In the genomic region with DNA sequence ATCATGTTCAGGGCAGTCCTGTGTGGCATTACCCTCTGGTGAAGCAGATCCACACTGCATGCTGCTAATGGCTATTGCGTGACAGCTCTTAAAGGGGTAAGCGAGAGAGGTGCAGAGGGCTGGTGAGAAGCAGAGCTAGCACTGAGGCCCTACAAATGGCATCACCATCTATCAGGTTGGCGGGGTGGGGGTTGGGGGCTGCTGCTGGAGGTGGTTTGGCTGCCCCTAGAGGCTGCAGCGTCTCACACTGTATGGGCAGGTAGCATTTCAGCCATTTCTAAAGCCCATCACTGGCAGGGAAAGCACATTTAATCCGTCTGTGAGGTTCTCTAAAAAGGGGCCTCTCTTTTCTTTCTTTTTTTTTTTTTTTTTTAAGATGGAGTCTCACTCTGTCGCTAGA, we compare ENCODE assay signal across 10 cellular contexts. TPM values are rescaled to one million over a fixed set of nuclear protein-coding genes. Genes with fewer than 3 reads are reported as not detected.
DNase-seq lines count a peak whose midpoint lies in the region; ATAC-seq, FAIRE-seq and TF ChIP-seq lines count a peak whose summit lies in the region.
"Had no signal": no experiment of that assay in that cellular context is flagged by ENCODE, and none has a peak within 500 bp of the region (broad histone marks: within the 10 kb centered on the region; RNA-seq: fewer than 3 reads in every experiment).

No MANE protein-coding gene starts in this region.

- ATAC-seq in HepG2: peak; percentile 60
- no peak for ATAC-seq in right lobe of liver
- ATAC-seq in GM12878: peak; percentile 52
- ATAC-seq in HG03139 (IDR thresholded peaks at IDR 0.05; ENCODE audit: unreplicated experiment): no peak
- no peak for ATAC-seq in HG03175 (IDR thresholded peaks at IDR 0.05; ENCODE audit: unreplicated experiment)

- H3K4me1 ChIP-seq in HepG2 (ENCODE audit: insufficient read depth, low read length): peaks cover 30% of the 10 kb centered on the region
- H3K4me1 ChIP-seq in right lobe of liver: no peaks in the 10 kb centered on the region
- H3K4me1 ChIP-seq in OCI-LY1 (ENCODE audit: insufficient read depth, low read length, severe bottlenecking): no peaks in the 10 kb centered on the region
- peaks cover 22% of the 10 kb centered on the region for H3K4me1 ChIP-seq in GM12878 (ENCODE audit: control insufficient read depth, insufficient read depth, low read length)
- H3K4me1 ChIP-seq in thyroid gland: peaks cover 61 to 65% of the 10 kb centered on the region in 2 donors

- in situ Hi-C loops in HepG2 (cut with HindIII; ENCODE audit: extremely low pct_ligation_motif_present, low pct_unique_long_range_greater_than_20kb) (no loop called here), GM12878 (cut with MboI) (loop anchor here (5.0 kb wide), 1 partner anchor 401 kb away; no protein-coding TSS in a partner anchor)

- RAD21 ChIA-PET in GM12878 (lab: Charles Lee; ENCODE audit: unreplicated experiment): interaction anchor here (0.6 to 1.8 kb wide), 5 partner anchors 10 to 81 kb away, joined by 3 to 13 read pairs (median 6); no protein-coding TSS in a partner anchor

- FAIRE-seq in HepG2 (lab: Jason Lieb, UNC) (no peak), GM12878 (lab: Jason Lieb, UNC) (no peak)

- POLR2A ChIA-PET in HepG2 (lab: Yijun Ruan, JAX) (no interaction called here), GM12878 (lab: Charles Lee) (interaction anchor here (0.6 kb wide), 1 partner anchor 81 kb away, joined by 4 read pairs; no protein-coding TSS in a partner anchor)

- BruUV-seq in HepG2 (replicated peaks; lab: Mats Ljungman, UMichigan) (no TSS peak), GM12878 (replicated peaks; lab: Mats Ljungman, UMichigan) (no TSS peak)

- H3K4me3 ChIP-seq in HepG2 (replicated peaks in 1 of 3; ENCODE audit: insufficient read depth in 1 of 3, low read depth in 2 of 3, low read length in 3 of 3) (no peak overlapping the region), right lobe of liver (no peak overlapping the region), OCI-LY1 (ENCODE audit: low read depth, low read length, poor library complexity, severe bottlenecking) (no peak overlapping the region), GM12878 (no peak overlapping the region), thyroid gland (replicated peaks in 1 of 3) (no peak overlapping the region)

- 30% methylated on average over 5 of the region's 6 CpGs for WGBS in HepG2 (ENCODE audit: low lambda C conversion rate)
- 100% methylated on average over 1 of the region's 6 CpGs for WGBS in right lobe of liver (ENCODE audit: insufficient coverage, low coverage, low lambda C conversion rate, missing lambda C conversion rate)
- WGBS in GM12878 (ENCODE audit: insufficient coverage, insufficient replicate concordance, low lambda C conversion rate, missing lambda C conversion rate): 86% methylated on average over 5 of the region's 6 CpGs
- WGBS in thyroid gland, 2 donors: 80 to 88% methylated on average over 6 of the region's 6 CpGs

- H3K4me2 ChIP-seq in HepG2 (ENCODE audit: low read depth, low read length) (no peak overlapping the region), OCI-LY1 (ENCODE audit: low read length) (no peak overlapping the region), GM12878 (ENCODE audit: control insufficient read depth, insufficient read depth) (no peak overlapping the region)

- no peaks in the 10 kb centered on the region for H3K36me3 ChIP-seq in HepG2 (replicated peaks in 1 of 2; ENCODE audit: control insufficient read depth in 1 of 2, insufficient read depth in 2 of 2, low read length in 2 of 2)
- H3K36me3 ChIP-seq in right lobe of liver: no peaks in the 10 kb centered on the region
- no peaks in the 10 kb centered on the region for H3K36me3 ChIP-seq in OCI-LY1 (ENCODE audit: insufficient read depth, low read length)
- H3K36me3 ChIP-seq in GM12878 (ENCODE audit: control insufficient read depth in 2 of 2, insufficient read depth in 2 of 2, low read length in 1 of 2): peaks cover 16 to 19% of the 10 kb centered on the region in 2 experiments; a peak in 3 of 4 replicates
- H3K36me3 ChIP-seq in thyroid gland: no peaks in the 10 kb centered on the region

- no peak for TF ChIP-seq POLR2A in HepG2 (IDR thresholded peaks at IDR 0.05; ENCODE audit: insufficient read depth in 1 of 2, low read depth in 2 of 2, low read length in 2 of 2)
- TF ChIP-seq POLR2A in right lobe of liver (IDR thresholded peaks at IDR 0.05): no peak
- TF ChIP-seq POLR2A in GM12878 (IDR thresholded peaks at IDR 0.05; ENCODE audit: low read depth, low read length): no peak
- TF ChIP-seq POLR2A in thyroid gland (IDR thresholded peaks at IDR 0.05): no peak

- H3K9ac ChIP-seq in HepG2 (ENCODE audit: insufficient read depth, low read depth, low read length) (no peak overlapping the region), OCI-LY1 (ENCODE audit: low read length) (no peak overlapping the region), GM12878 (ENCODE audit: control insufficient read depth, insufficient read depth, low read length) (no peak overlapping the region)

- no peaks in the 10 kb centered on the region for H3K79me2 ChIP-seq in HepG2 (ENCODE audit: insufficient read depth, low read length)
- H3K79me2 ChIP-seq in OCI-LY1 (ENCODE audit: insufficient read depth, low read length): no peaks in the 10 kb centered on the region
- peaks cover 54% of the 10 kb centered on the region for H3K79me2 ChIP-seq in GM12878 (ENCODE audit: control insufficient read depth, insufficient read depth, low read length)

- intact Hi-C loops in HepG2 (cut with micrococcal nuclease; ENCODE audit: unreplicated experiment): no loop called here
- intact Hi-C loops in right lobe of liver (cut with DNase I): no loop called here
- intact Hi-C loops in GM12878 (cut with micrococcal nuclease; ENCODE audit: unreplicated experiment): no loop called here
- intact Hi-C loops in thyroid gland (cut with DNase I): no loop called here

- no peaks in the 10 kb centered on the region for H4K20me1 ChIP-seq in HepG2 (ENCODE audit: insufficient read depth, low read length)
- no peaks in the 10 kb centered on the region for H4K20me1 ChIP-seq in OCI-LY1 (ENCODE audit: insufficient read depth, low read length)
- peaks cover 12% of the 10 kb centered on the region; the same call in 1 of the 2 replicates for H4K20me1 ChIP-seq in GM12878 (ENCODE audit: control insufficient read depth, insufficient read depth)

- H3K9me3 ChIP-seq in HepG2 (ENCODE audit: low read length): no peaks in the 10 kb centered on the region
- no peaks in the 10 kb centered on the region for H3K9me3 ChIP-seq in right lobe of liver
- H3K9me3 ChIP-seq in OCI-LY1 (ENCODE audit: low read length): no peaks in the 10 kb centered on the region
- H3K9me3 ChIP-seq in GM12878 (replicated peaks; ENCODE audit: control insufficient read depth, insufficient read depth, low read length): no peaks in the 10 kb centered on the region
- H3K9me3 ChIP-seq in thyroid gland: no peaks in the 10 kb centered on the region

- no peaks in the 10 kb centered on the region for H3F3A ChIP-seq in OCI-LY1 (ENCODE audit: insufficient read depth, low read length)

- H2AFZ ChIP-seq in HepG2 (ENCODE audit: low read length): no peak overlapping the region
- H2AFZ ChIP-seq in OCI-LY1 (ENCODE audit: low read length): no peak overlapping the region
- no peak overlapping the region for H2AFZ ChIP-seq in GM12878 (ENCODE audit: control insufficient read depth, low read depth, low read length)

- DNase-seq in HepG2 (ENCODE audit: low spot score): no peak
- no peak for DNase-seq in right lobe of liver
- no peak for DNase-seq in GM12878 (ENCODE audit: low read depth, low spot score)
- DNase-seq in thyroid gland: no peak
- DNase-seq in activated CD4-positive, CD25-positive, alpha-beta regulatory T cell (lab: John Stamatoyannopoulos, UW): no peak
- DNase-seq: amniotic stem cell, trophoblast cell had no signal

- H3K27me3 ChIP-seq in HepG2 (ENCODE audit: control insufficient read depth in 1 of 2, insufficient read depth in 2 of 2, low read length in 2 of 2): peaks cover 0 to 15% of the 10 kb centered on the region in 2 experiments; a peak in 1 of 5 replicates
- H3K27me3 ChIP-seq in right lobe of liver: no peaks in the 10 kb centered on the region
- no peaks in the 10 kb centered on the region for H3K27me3 ChIP-seq in OCI-LY1 (ENCODE audit: insufficient read depth, low read length)
- no peaks in the 10 kb centered on the region for H3K27me3 ChIP-seq in GM12878 (replicated peaks in 1 of 2; ENCODE audit: control insufficient read depth in 2 of 2, insufficient read depth in 2 of 2, low read length in 1 of 2)
- H3K27me3 ChIP-seq in thyroid gland: no peaks in the 10 kb centered on the region

- TF ChIP-seq RAD21 in HepG2 (CRISPR knock-in tag; IDR thresholded peaks at IDR 0.05) (no peak), GM12878 (IDR thresholded peaks at IDR 0.05; ENCODE audit: insufficient read depth, low read depth, low read length) (no peak)

- no peaks in the 10 kb centered on the region for H3K9me2 ChIP-seq in OCI-LY1 (ENCODE audit: low read depth, low read length)

- H3K27ac ChIP-seq in HepG2 (ENCODE audit: extremely low read length, insufficient read depth, low read length) (no peak overlapping the region), right lobe of liver (no peak overlapping the region), OCI-LY1 (ENCODE audit: low read depth, low read length, poor library complexity, severe bottlenecking) (no peak overlapping the region), GM12878 (ENCODE audit: control insufficient read depth, insufficient read depth) (no peak overlapping the region), thyroid gland (peak overlapping the region in 2 of 3 donors; percentile 10 to 51)

- CTCF ChIA-PET in HepG2 (lab: Yijun Ruan, JAX; ENCODE audit: low intra/inter-chr PET ratio, low total read pairs) (no interaction called here), GM12878 (lab: Yijun Ruan, JAX) (interaction anchor here (0.7 to 2.9 kb wide), 7 partner anchors 8 to 137 kb away, joined by 3 to 37 read pairs (median 4); no protein-coding TSS in a partner anchor)

- TF ChIP-seq EP300 in HepG2 (IDR thresholded peaks at IDR 0.05; ENCODE audit: low read depth in 2 of 2, low read length in 2 of 2): no peak
- TF ChIP-seq EP300 in HepG2 (CRISPR knock-in tag; IDR thresholded peaks at IDR 0.05; ENCODE audit: borderline replicate concordance): no peak
- TF ChIP-seq EP300 in GM12878 (IDR thresholded peaks at IDR 0.05; ENCODE audit: borderline replicate concordance in 1 of 2, control insufficient read depth in 1 of 2, low read depth in 2 of 2, low read length in 2 of 2): no peak

- TF ChIP-seq CTCF in HepG2 (CRISPR knock-in tag; IDR thresholded peaks at IDR 0.05): no peak
- TF ChIP-seq CTCF in right lobe of liver (IDR thresholded peaks at IDR 0.05): no peak
- peak; percentile 27; the same call in 1 of the 2 replicates for TF ChIP-seq CTCF in OCI-LY1 (IDR thresholded peaks at IDR 0.05; ENCODE audit: low read length)
- TF ChIP-seq CTCF in GM12878 (IDR thresholded peaks at IDR 0.05 in 2 of 3, conservative IDR thresholded peaks at IDR 0.05 in 1 of 3; ENCODE audit: control insufficient read depth in 2 of 3, extremely low read depth in 1 of 3, insufficient read depth in 1 of 3, low read depth in 3 of 3, low read length in 3 of 3): peak in 2 of 3 experiments; percentile 2 to 14; a peak in 1 of 6 replicates
- no peak for TF ChIP-seq CTCF in thyroid gland (IDR thresholded peaks at IDR 0.05)

- SMC1A ChIA-PET in GM12878 (lab: Charles Lee; ENCODE audit: uncharacterized antibody, unreplicated experiment): interaction anchor here (0.9 to 3.0 kb wide), 13 partner anchors 8 to 405 kb away, joined by 3 to 13 read pairs (median 6); no protein-coding TSS in a partner anchor

RNA-seq across cellular contexts. Expression of a gene that starts 16.8 kb away (rescaled TPM):
- total RNA-seq in HepG2 (2016; rRNA removed; fragmentation: Illumina TruSeq; extraction: Trizol): not detected in 2 replicates
- total RNA-seq in HepG2 (2016; cell fraction: cytosol; rRNA removed; fragmentation: Illumina TruSeq; extraction: Trizol; ENCODE audit: low read depth): not detected in 2 replicates
- not detected in 2 replicates for total RNA-seq in HepG2 (2016; cell fraction: insoluble cytoplasmic fraction; rRNA removed; fragmentation: Illumina TruSeq; extraction: Trizol)
- not detected in 2 replicates for total RNA-seq in HepG2 (2016; cell fraction: membrane; rRNA removed; fragmentation: Illumina TruSeq; extraction: Trizol)
- not detected in 2 replicates for total RNA-seq in HepG2 (2016; cell fraction: nucleus; rRNA removed; fragmentation: Illumina TruSeq; extraction: Trizol)
- not detected in 2 replicates for polyA plus RNA-seq in HepG2 (2011; rRNA removed)
- not detected in 2 replicates for polyA plus RNA-seq in HepG2 (2011; cell fraction: cytosol; rRNA removed)
- not detected in 2 replicates for polyA plus RNA-seq in HepG2 (2011; cell fraction: nucleus; rRNA removed)
- not detected in 2 replicates for polyA plus RNA-seq in HepG2 (2012)
- not detected in 2 replicates for polyA plus RNA-seq in HepG2 (2016; cell fraction: cytosol; fragmentation: Illumina TruSeq; extraction: Trizol; ENCODE audit: low read depth)
- polyA plus RNA-seq in HepG2 (2016; cell fraction: insoluble cytoplasmic fraction; fragmentation: Illumina TruSeq; extraction: Trizol; ENCODE audit: low read depth): not detected in 2 replicates
- not detected in 2 replicates for polyA plus RNA-seq in HepG2 (2016; cell fraction: membrane; fragmentation: Illumina TruSeq; extraction: Trizol; ENCODE audit: low read depth)
- polyA plus RNA-seq in HepG2 (2016; cell fraction: nucleus; fragmentation: Illumina TruSeq; extraction: Trizol; ENCODE audit: insufficient read depth, low read depth): not detected in 2 replicates
- not detected in 2 replicates for polyA minus RNA-seq in HepG2 (2011; rRNA and poly(A)+ RNA removed; ENCODE audit: low replicate concordance)
- polyA minus RNA-seq in HepG2 (2011; cell fraction: cytosol; rRNA and poly(A)+ RNA removed): not detected in 2 replicates
- polyA minus RNA-seq in HepG2 (2011; cell fraction: nucleus; rRNA and poly(A)+ RNA removed): not detected in 2 replicates
- under 1 TPM in 1 of 6 experiments, not detected in 5; 0.20 TPM for total RNA-seq in right lobe of liver
- total RNA-seq in GM12878 (2013; cell fraction: nucleolus; rRNA removed): 59.4 and 63.4 TPM in 2 replicates
- total RNA-seq in GM12878 (2014; rRNA removed): 1.5 and 2.1 TPM in 2 replicates
- 2.6 and 2.7 TPM in 2 replicates for total RNA-seq in GM12878 (2014; rRNA removed; fragmentation: Illumina TruSeq; extraction: Trizol)
- 1.6 and 2.2 TPM in 2 replicates for total RNA-seq in GM12878 (2021)
- 0.21 TPM for polyA plus RNA-seq in GM12878 (2011; ENCODE audit: low read depth)
- 2.9 and 3.7 TPM in 2 replicates for polyA plus RNA-seq in GM12878 (2011; rRNA removed)
- polyA plus RNA-seq in GM12878 (2011; cell fraction: cytosol; rRNA removed): 0.75 and 0.79 TPM in 2 replicates
- polyA plus RNA-seq in GM12878 (2011; cell fraction: nucleus; rRNA removed): 3.0 and 3.5 TPM in 2 replicates
- 0.31 and 0.35 TPM in 2 replicates for polyA plus RNA-seq in GM12878 (2012)
- 0.14 and 0.87 TPM in 2 replicates for polyA plus RNA-seq in GM12878 (2014; fragmentation: Illumina TruSeq; extraction: Trizol)
- polyA plus RNA-seq in GM12878 (2014; fragmentation: Nextera tagmentation; extraction: Ambion mirVana): 1 to 10 TPM in 1 of 2 experiments, under 1 TPM in 1; 0.33 to 1.6 TPM
- polyA plus RNA-seq in GM12878 (2014; rRNA removed): 1.3 TPM in 2 replicates
- polyA plus RNA-seq in GM12878 (2016; fragmentation: Nextera tagmentation; extraction: Ambion mirVana): 1 to 10 TPM; 1.6 to 2.0 TPM
- polyA minus RNA-seq in GM12878 (2011; rRNA and poly(A)+ RNA removed): 3.3 and 3.4 TPM in 2 replicates
- not detected in 2 replicates for polyA minus RNA-seq in GM12878 (2011; cell fraction: cytosol; rRNA and poly(A)+ RNA removed)
- polyA minus RNA-seq in GM12878 (2011; cell fraction: nucleus; rRNA and poly(A)+ RNA removed): 2.7 and 4.8 TPM in 2 replicates
- under 1 TPM in 1 of 4 donors, not detected in 3; 0.59 TPM for total RNA-seq in thyroid gland

RNA-seq across cellular contexts. Expression of a gene that starts 42.5 kb away (rescaled TPM):
- total RNA-seq in HepG2 (2016; rRNA removed; fragmentation: Illumina TruSeq; extraction: Trizol): not detected in 2 replicates
- total RNA-seq in HepG2 (2016; cell fraction: cytosol; rRNA removed; fragmentation: Illumina TruSeq; extraction: Trizol; ENCODE audit: low read depth): not detected in 2 replicates
- not detected in 2 replicates for total RNA-seq in HepG2 (2016; cell fraction: insoluble cytoplasmic fraction; rRNA removed; fragmentation: Illumina TruSeq; extraction: Trizol)
- not detected in 2 replicates for total RNA-seq in HepG2 (2016; cell fraction: membrane; rRNA removed; fragmentation: Illumina TruSeq; extraction: Trizol)
- not detected in 2 replicates for total RNA-seq in HepG2 (2016; cell fraction: nucleus; rRNA removed; fragmentation: Illumina TruSeq; extraction: Trizol)
- 0.15 and 0.33 TPM in 2 replicates for polyA plus RNA-seq in HepG2 (2011; rRNA removed)
- 0.06 and 0.42 TPM in 2 replicates for polyA plus RNA-seq in HepG2 (2011; cell fraction: cytosol; rRNA removed)
- 0.06 and 0.35 TPM in 2 replicates for polyA plus RNA-seq in HepG2 (2011; cell fraction: nucleus; rRNA removed)
- not detected in 2 replicates for polyA plus RNA-seq in HepG2 (2012)
- not detected in 2 replicates for polyA plus RNA-seq in HepG2 (2016; cell fraction: cytosol; fragmentation: Illumina TruSeq; extraction: Trizol; ENCODE audit: low read depth)
- polyA plus RNA-seq in HepG2 (2016; cell fraction: insoluble cytoplasmic fraction; fragmentation: Illumina TruSeq; extraction: Trizol; ENCODE audit: low read depth): not detected in 2 replicates
- polyA plus RNA-seq in HepG2 (2016; cell fraction: membrane; fragmentation: Illumina TruSeq; extraction: Trizol; ENCODE audit: low read depth): not detected in 2 replicates
- polyA plus RNA-seq in HepG2 (2016; cell fraction: nucleus; fragmentation: Illumina TruSeq; extraction: Trizol; ENCODE audit: insufficient read depth, low read depth): not detected in 2 replicates
- 0.23 TPM in 1 of 2 replicates, not detected in the other for polyA minus RNA-seq in HepG2 (2011; rRNA and poly(A)+ RNA removed; ENCODE audit: low replicate concordance)
- not detected in 2 replicates for polyA minus RNA-seq in HepG2 (2011; cell fraction: cytosol; rRNA and poly(A)+ RNA removed)
- 0.26 and 0.75 TPM in 2 replicates for polyA minus RNA-seq in HepG2 (2011; cell fraction: nucleus; rRNA and poly(A)+ RNA removed)
- total RNA-seq in right lobe of liver: 1 to 10 TPM in 1 of 6 experiments, under 1 TPM in 5; 0.46 to 1.7 (median 0.74) TPM
- 205 and 218 TPM in 2 replicates for total RNA-seq in GM12878 (2013; cell fraction: nucleolus; rRNA removed)
- total RNA-seq in GM12878 (2014; rRNA removed): 61.0 and 68.1 TPM in 2 replicates
- 30.2 and 31.6 TPM in 2 replicates for total RNA-seq in GM12878 (2014; rRNA removed; fragmentation: Illumina TruSeq; extraction: Trizol)
- total RNA-seq in GM12878 (2021): 68.8 and 77.8 TPM in 2 replicates
- polyA plus RNA-seq in GM12878 (2011; ENCODE audit: low read depth): 9.7 TPM
- 59.1 and 79.1 TPM in 2 replicates for polyA plus RNA-seq in GM12878 (2011; rRNA removed)
- polyA plus RNA-seq in GM12878 (2011; cell fraction: cytosol; rRNA removed): 101 and 123 TPM in 2 replicates
- 141 and 178 TPM in 2 replicates for polyA plus RNA-seq in GM12878 (2011; cell fraction: nucleus; rRNA removed)
- 22.0 and 26.1 TPM in 2 replicates for polyA plus RNA-seq in GM12878 (2012)
- polyA plus RNA-seq in GM12878 (2014; fragmentation: Illumina TruSeq; extraction: Trizol): 30.1 and 37.5 TPM in 2 replicates
- 1 to 10 TPM; 3.3 to 5.4 TPM for polyA plus RNA-seq in GM12878 (2014; fragmentation: Nextera tagmentation; extraction: Ambion mirVana)
- polyA plus RNA-seq in GM12878 (2014; rRNA removed): 63.7 and 65.8 TPM in 2 replicates
- 10 to 100 TPM; 59.0 to 60.2 TPM for polyA plus RNA-seq in GM12878 (2016; fragmentation: Nextera tagmentation; extraction: Ambion mirVana)
- polyA minus RNA-seq in GM12878 (2011; rRNA and poly(A)+ RNA removed): 62.8 and 82.6 TPM in 2 replicates
- 25.3 and 35.1 TPM in 2 replicates for polyA minus RNA-seq in GM12878 (2011; cell fraction: cytosol; rRNA and poly(A)+ RNA removed)
- polyA minus RNA-seq in GM12878 (2011; cell fraction: nucleus; rRNA and poly(A)+ RNA removed): 39.8 and 66.1 TPM in 2 replicates
- total RNA-seq in thyroid gland: 1 to 10 TPM in 2 of 4 donors, under 1 TPM in 2; 0.27 to 7.2 (median 0.96) TPM

RNA-seq across cellular contexts. Expression of a gene that starts 49.8 kb away (rescaled TPM):
- total RNA-seq in HepG2 (2016; rRNA removed; fragmentation: Illumina TruSeq; extraction: Trizol) (not detected in 2 replicates), right lobe of liver (not detected), GM12878 (2014; rRNA removed) (0.11 and 0.23 TPM in 2 replicates), GM12878 (2014; rRNA removed; fragmentation: Illumina TruSeq; extraction: Trizol) (0.22 and 0.28 TPM in 2 replicates), GM12878 (2021) (0.15 and 0.21 TPM in 2 replicates), thyroid gland (1 to 10 TPM in 1 of 4 donors, not detected in 3; 1.3 TPM)
- total RNA-seq in HepG2 (2016; cell fraction: cytosol; rRNA removed; fragmentation: Illumina TruSeq; extraction: Trizol; ENCODE audit: low read depth): not detected in 2 replicates
- not detected in 2 replicates for total RNA-seq in HepG2 (2016; cell fraction: insoluble cytoplasmic fraction; rRNA removed; fragmentation: Illumina TruSeq; extraction: Trizol)
- not detected in 2 replicates for total RNA-seq in HepG2 (2016; cell fraction: membrane; rRNA removed; fragmentation: Illumina TruSeq; extraction: Trizol)
- not detected in 2 replicates for total RNA-seq in HepG2 (2016; cell fraction: nucleus; rRNA removed; fragmentation: Illumina TruSeq; extraction: Trizol)
- polyA plus RNA-seq in HepG2 (2011; rRNA removed) (not detected in 2 replicates), GM12878 (2011; rRNA removed) (0.52 and 0.73 TPM in 2 replicates), GM12878 (2014; fragmentation: Illumina TruSeq; extraction: Trizol) (0.13 and 0.49 TPM in 2 replicates), GM12878 (2014; fragmentation: Nextera tagmentation; extraction: Ambion mirVana) (under 1 TPM; 0.13 to 0.24 TPM), GM12878 (2014; rRNA removed) (0.09 TPM in 2 replicates), GM12878 (2016; fragmentation: Nextera tagmentation; extraction: Ambion mirVana) (under 1 TPM in 1 of 2 experiments, not detected in 1; 0.21 TPM)
- polyA plus RNA-seq in HepG2 (2011; cell fraction: cytosol; rRNA removed): not detected in 2 replicates
- polyA plus RNA-seq in HepG2 (2011; cell fraction: nucleus; rRNA removed): not detected in 2 replicates
- not detected in 2 replicates for polyA plus RNA-seq in HepG2 (2012)
- polyA plus RNA-seq in HepG2 (2016; cell fraction: cytosol; fragmentation: Illumina TruSeq; extraction: Trizol; ENCODE audit: low read depth): not detected in 2 replicates
- not detected in 2 replicates for polyA plus RNA-seq in HepG2 (2016; cell fraction: insoluble cytoplasmic fraction; fragmentation: Illumina TruSeq; extraction: Trizol; ENCODE audit: low read depth)
- polyA plus RNA-seq in HepG2 (2016; cell fraction: membrane; fragmentation: Illumina TruSeq; extraction: Trizol; ENCODE audit: low read depth): not detected in 2 replicates
- not detected in 2 replicates for polyA plus RNA-seq in HepG2 (2016; cell fraction: nucleus; fragmentation: Illumina TruSeq; extraction: Trizol; ENCODE audit: insufficient read depth, low read depth)
- not detected in 2 replicates for polyA minus RNA-seq in HepG2 (2011; rRNA and poly(A)+ RNA removed; ENCODE audit: low replicate concordance)
- not detected in 2 replicates for polyA minus RNA-seq in HepG2 (2011; cell fraction: cytosol; rRNA and poly(A)+ RNA removed)
- polyA minus RNA-seq in HepG2 (2011; cell fraction: nucleus; rRNA and poly(A)+ RNA removed): not detected in 2 replicates
- 1.5 and 1.9 TPM in 2 replicates for total RNA-seq in GM12878 (2013; cell fraction: nucleolus; rRNA removed)
- polyA plus RNA-seq in GM12878 (2011; ENCODE audit: low read depth): not detected
- 0.13 and 0.16 TPM in 2 replicates for polyA plus RNA-seq in GM12878 (2011; cell fraction: cytosol; rRNA removed)
- 0.12 and 0.21 TPM in 2 replicates for polyA plus RNA-seq in GM12878 (2011; cell fraction: nucleus; rRNA removed)
- 0.08 TPM in 1 of 2 replicates, not detected in the other for polyA plus RNA-seq in GM12878 (2012)
- polyA minus RNA-seq in GM12878 (2011; rRNA and poly(A)+ RNA removed): 0.26 and 0.37 TPM in 2 replicates
- polyA minus RNA-seq in GM12878 (2011; cell fraction: cytosol; rRNA and poly(A)+ RNA removed): not detected in 2 replicates
- polyA minus RNA-seq in GM12878 (2011; cell fraction: nucleus; rRNA and poly(A)+ RNA removed): 0.36 and 0.77 TPM in 2 replicates

RNA-seq across cellular contexts. Expression of a gene that starts 51.4 kb away (rescaled TPM):
- total RNA-seq in HepG2 (2016; rRNA removed; fragmentation: Illumina TruSeq; extraction: Trizol) (not detected in 2 replicates), right lobe of liver (1 to 10 TPM; 1.1 to 4.5 (median 1.6) TPM), GM12878 (2014; rRNA removed) (not detected in 2 replicates), GM12878 (2014; rRNA removed; fragmentation: Illumina TruSeq; extraction: Trizol) (not detected in 2 replicates), GM12878 (2021) (0.03 and 0.05 TPM in 2 replicates), thyroid gland (10 to 100 TPM; 19.2 to 35.6 (median 26.1) TPM)
- not detected in 2 replicates for total RNA-seq in HepG2 (2016; cell fraction: cytosol; rRNA removed; fragmentation: Illumina TruSeq; extraction: Trizol; ENCODE audit: low read depth)
- not detected in 2 replicates for total RNA-seq in HepG2 (2016; cell fraction: insoluble cytoplasmic fraction; rRNA removed; fragmentation: Illumina TruSeq; extraction: Trizol)
- total RNA-seq in HepG2 (2016; cell fraction: membrane; rRNA removed; fragmentation: Illumina TruSeq; extraction: Trizol): not detected in 2 replicates
- not detected in 2 replicates for total RNA-seq in HepG2 (2016; cell fraction: nucleus; rRNA removed; fragmentation: Illumina TruSeq; extraction: Trizol)
- polyA plus RNA-seq in HepG2 (2011; rRNA removed) (not detected in 2 replicates), GM12878 (2011; rRNA removed) (0.01 TPM in 1 of 2 replicates, not detected in the other), GM12878 (2014; fragmentation: Illumina TruSeq; extraction: Trizol) (0.01 TPM in 1 of 2 replicates, not detected in the other), GM12878 (2014; fragmentation: Nextera tagmentation; extraction: Ambion mirVana) (not detected), GM12878 (2014; rRNA removed) (0.01 TPM in 1 of 2 replicates, not detected in the other), GM12878 (2016; fragmentation: Nextera tagmentation; extraction: Ambion mirVana) (not detected)
- under 0.01 and 0.03 TPM in 2 replicates for polyA plus RNA-seq in HepG2 (2011; cell fraction: cytosol; rRNA removed)
- not detected in 2 replicates for polyA plus RNA-seq in HepG2 (2011; cell fraction: nucleus; rRNA removed)
- not detected in 2 replicates for polyA plus RNA-seq in HepG2 (2012)
- polyA plus RNA-seq in HepG2 (2016; cell fraction: cytosol; fragmentation: Illumina TruSeq; extraction: Trizol; ENCODE audit: low read depth): not detected in 2 replicates
- not detected in 2 replicates for polyA plus RNA-seq in HepG2 (2016; cell fraction: insoluble cytoplasmic fraction; fragmentation: Illumina TruSeq; extraction: Trizol; ENCODE audit: low read depth)
- polyA plus RNA-seq in HepG2 (2016; cell fraction: membrane; fragmentation: Illumina TruSeq; extraction: Trizol; ENCODE audit: low read depth): not detected in 2 replicates
- not detected in 2 replicates for polyA plus RNA-seq in HepG2 (2016; cell fraction: nucleus; fragmentation: Illumina TruSeq; extraction: Trizol; ENCODE audit: insufficient read depth, low read depth)
- polyA minus RNA-seq in HepG2 (2011; rRNA and poly(A)+ RNA removed; ENCODE audit: low replicate concordance): 7.3 TPM in 1 of 2 replicates, not detected in the other
- not detected in 2 replicates for polyA minus RNA-seq in HepG2 (2011; cell fraction: cytosol; rRNA and poly(A)+ RNA removed)
- not detected in 2 replicates for polyA minus RNA-seq in HepG2 (2011; cell fraction: nucleus; rRNA and poly(A)+ RNA removed)
- 0.04 and 0.49 TPM in 2 replicates for total RNA-seq in GM12878 (2013; cell fraction: nucleolus; rRNA removed)
- not detected for polyA plus RNA-seq in GM12878 (2011; ENCODE audit: low read depth)
- under 0.01 TPM in 2 replicates for polyA plus RNA-seq in GM12878 (2011; cell fraction: cytosol; rRNA removed)
- 0.06 TPM in 2 replicates for polyA plus RNA-seq in GM12878 (2011; cell fraction: nucleus; rRNA removed)
- polyA plus RNA-seq in GM12878 (2012): 0.03 TPM in 1 of 2 replicates, not detected in the other
- polyA minus RNA-seq in GM12878 (2011; rRNA and poly(A)+ RNA removed): 0.21 TPM in 1 of 2 replicates, not detected in the other
- not detected in 2 replicates for polyA minus RNA-seq in GM12878 (2011; cell fraction: cytosol; rRNA and poly(A)+ RNA removed)
- polyA minus RNA-seq in GM12878 (2011; cell fraction: nucleus; rRNA and poly(A)+ RNA removed): not detected in 2 replicates

Comparison
In these comparisons a context has a peak if more than half of its experiments do, and no peak if none do; other contexts are left out.
1. ATAC-seq: peak in HepG2 (single experiment) and GM12878 (single experiment); none in right lobe of liver (0 of 4), HG03139 (single experiment) and HG03175 (single experiment).
2. H3K27ac ChIP-seq: peak in thyroid gland (2 of 3); none in HepG2 (single experiment), right lobe of liver (0 of 3), OCI-LY1 (single experiment) and GM12878 (single experiment).
3. CTCF ChIP-seq: peak in OCI-LY1 (single experiment) and GM12878 (2 of 3); none in HepG2 (single experiment), right lobe of liver (0 of 4) and thyroid gland (0 of 6).